In the genomic region with DNA sequence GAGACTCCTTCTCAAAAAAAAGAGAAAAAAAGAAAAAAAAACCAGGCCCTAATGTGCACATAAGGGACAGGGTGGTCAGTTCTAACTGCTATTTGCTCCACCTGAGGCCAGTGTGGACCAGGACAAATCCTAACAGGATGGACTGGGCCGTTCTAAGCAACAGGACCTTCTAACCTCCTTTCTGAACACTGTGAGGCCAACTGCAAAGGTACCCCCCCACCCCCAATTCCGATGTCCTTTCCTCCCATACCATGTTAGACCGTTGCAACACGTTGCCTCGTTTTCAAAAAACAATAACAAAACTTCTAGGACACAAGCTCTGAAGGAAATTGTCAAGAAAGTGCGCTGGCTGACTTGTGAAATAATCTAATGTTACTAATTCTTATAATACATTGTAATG, we compare ENCODE assay signal across 8 cellular contexts. TPM values are rescaled to one million over a fixed set of nuclear protein-coding genes. Genes with fewer than 3 reads are reported as not detected.
DNase-seq lines count a peak whose midpoint lies in the region; ATAC-seq and TF ChIP-seq lines count a peak whose summit lies in the region.

No MANE protein-coding gene starts in this region.

- 0 out of 2 replicates have a peak, but pooled peaks cover 3% of the 10 kb centered on the region for H3K9me3 ChIP-seq in SJSA1 (replicated peaks)
- no peaks in the 10 kb centered on the region for H3K9me3 ChIP-seq in fibroblast of lung (ENCODE audit: control insufficient read depth, insufficient read depth, low read depth, low read length)
- H3K9me3 ChIP-seq in sigmoid colon, result no peaks in the 10 kb centered on the region

- peaks cover 74% of the 10 kb centered on the region for H3K79me2 ChIP-seq in fibroblast of lung (ENCODE audit: control insufficient read depth, insufficient read depth, low read length)

- H3K4me3 ChIP-seq in GM12875 (ENCODE audit: low read depth, low read length), result peak overlapping the region; percentile 92
- H3K4me3 ChIP-seq in SJSA1, result peak overlapping the region; percentile 99
- H3K4me3 ChIP-seq in fibroblast of lung (replicated peaks in 1 of 4; ENCODE audit: control extremely low read depth in 1 of 4, insufficient read depth in 1 of 4, low read depth in 3 of 4, low read length in 4 of 4), result peak overlapping the region; percentile 85 to 94 (median 90)
- H3K4me3 ChIP-seq in sigmoid colon, result peak overlapping the region; percentile 57 to 95 (median 81)

- H2AFZ ChIP-seq in fibroblast of lung (ENCODE audit: low read length), result no peak overlapping the region

- H4K20me1 ChIP-seq in fibroblast of lung (ENCODE audit: control insufficient read depth, extremely low read depth, insufficient read depth, low read length), result no peaks in the 10 kb centered on the region

- 11 to 36% methylated on average over 6 of the region's 6 CpGs for WGBS in sigmoid colon, 2 donors

- no peaks in the 10 kb centered on the region for H3K27me3 ChIP-seq in SJSA1 (replicated peaks)
- H3K27me3 ChIP-seq in fibroblast of lung (ENCODE audit: control insufficient read depth, insufficient read depth, low read length), result no peaks in the 10 kb centered on the region
- no peaks in the 10 kb centered on the region for H3K27me3 ChIP-seq in sigmoid colon

- no peak for ATAC-seq in GM19328 (IDR thresholded peaks at IDR 0.05; ENCODE audit: unreplicated experiment)

- TF ChIP-seq POLR2A in sigmoid colon (IDR thresholded peaks at IDR 0.05), result no peak

- intact Hi-C loops in sigmoid colon (cut with DNase I), result loop anchor here (2.0 to 10.0 kb wide), 5 partner anchors 51 to 321 kb away; a partner anchor contains a TSS

- H3K36me3 ChIP-seq in SJSA1, result peaks cover 70% of the 10 kb centered on the region
- peaks cover 14% of the 10 kb centered on the region for H3K36me3 ChIP-seq in fibroblast of lung (ENCODE audit: control insufficient read depth, insufficient read depth, low read length)
- peaks cover 12 to 30% (median 21%) of the 10 kb centered on the region in 4 donors for H3K36me3 ChIP-seq in sigmoid colon

- H3K27ac ChIP-seq in SJSA1 (no peak overlapping the region; the same call in 1 of the 2 replicates), fibroblast of lung (ENCODE audit: insufficient read depth, low read length) (peak overlapping the region; percentile 50), sigmoid colon (peak overlapping the region; percentile 90 to 99 (median 94))

- peak overlapping the region; percentile 85 for H3K9ac ChIP-seq in fibroblast of lung (ENCODE audit: insufficient read depth, low read length)

- H3K4me1 ChIP-seq in SJSA1 (replicated peaks) (peaks cover 23% of the 10 kb centered on the region), fibroblast of lung (ENCODE audit: control insufficient read depth, extremely low read depth, insufficient read depth, low read length) (no peaks in the 10 kb centered on the region), sigmoid colon (peaks cover 0 to 53% (median 47%) of the 10 kb centered on the region in 4 donors)

- TF ChIP-seq EP300 in sigmoid colon (IDR thresholded peaks at IDR 0.05), result no peak

- DNase-seq in SJSA1 (ENCODE audit: low read depth in 1 of 2, low spot score in 2 of 2), result peak in 1 of 2 experiments; percentile 5
- peak in 1 of 2 donors; percentile 37 for DNase-seq in fibroblast of lung (ENCODE audit: low read depth in 2 of 2)
- DNase-seq in sigmoid colon, result no peak
- no peak for DNase-seq in NCI-H146 (lab: John Stamatoyannopoulos, UW)
- DNase-seq in NCI-H1105 (lab: John Stamatoyannopoulos, UW), result no peak
- no peak for DNase-seq in NCI-H2081 (lab: John Stamatoyannopoulos, UW)

- H3K4me2 ChIP-seq in fibroblast of lung (ENCODE audit: extremely low read depth, insufficient read depth, low read length), result peak overlapping the region; percentile 97

- TF ChIP-seq CTCF in GM12875 (IDR thresholded peaks at IDR 0.05; ENCODE audit: borderline replicate concordance, insufficient read depth, low read depth, low read length) (no peak), fibroblast of lung (conservative IDR thresholded peaks at IDR 0.05 in 1 of 2, IDR thresholded peaks at IDR 0.05 in 1 of 2; ENCODE audit: low read depth in 1 of 2, low read length in 2 of 2) (no peak), sigmoid colon (IDR thresholded peaks at IDR 0.05) (no peak)

RNA-seq across cellular contexts. Expression of a gene that starts 1.2 kb away (rescaled TPM):
- 50.3 and 54.9 TPM in 2 replicates for total RNA-seq in SJSA1 (2014; rRNA removed; shearing (Covaris generic))
- total RNA-seq in fibroblast of lung (40.6 and 47.7 TPM in 2 replicates), sigmoid colon (10 to 100 TPM; 28.9 to 44.7 (median 38.4) TPM)
- polyA plus RNA-seq in fibroblast of lung (19.3 and 27.7 TPM in 2 replicates), sigmoid colon (100 to 1,000 TPM in 2 of 3 donors, 10 to 100 TPM in 1; 69.3 to 112 (median 109) TPM)
- polyA plus RNA-seq in fibroblast of lung (2012), result 40.2 and 56.7 TPM in 2 replicates
- polyA minus RNA-seq in fibroblast of lung (ENCODE audit: low replicate concordance), result 77.1 and 106 TPM in 2 replicates

RNA-seq across cellular contexts. Expression of a gene that starts 1.7 kb away (rescaled TPM):
- 80.9 and 105 TPM in 2 replicates for total RNA-seq in SJSA1 (2014; rRNA removed; shearing (Covaris generic))
- total RNA-seq in fibroblast of lung, result 30.0 and 45.1 TPM in 2 replicates
- 76.2 and 95.6 TPM in 2 replicates for polyA plus RNA-seq in fibroblast of lung
- 58.8 and 74.8 TPM in 2 replicates for polyA plus RNA-seq in fibroblast of lung (2012)
- 78.7 and 129 TPM in 2 replicates for polyA minus RNA-seq in fibroblast of lung (ENCODE audit: low replicate concordance)
- 10 to 100 TPM; 35.2 to 69.8 (median 45.2) TPM for total RNA-seq in sigmoid colon
- 10 to 100 TPM; 27.6 to 70.7 (median 29.4) TPM for polyA plus RNA-seq in sigmoid colon

RNA-seq across cellular contexts. Expression of a gene that starts 50.9 kb away (rescaled TPM):
- 115 and 177 TPM in 2 replicates for total RNA-seq in SJSA1 (2014; rRNA removed; shearing (Covaris generic))
- total RNA-seq in fibroblast of lung (15.2 and 25.3 TPM in 2 replicates), sigmoid colon (10 to 100 TPM in 2 of 4 donors, 1 to 10 TPM in 2; 7.4 to 13.8 (median 10.8) TPM)
- polyA plus RNA-seq in fibroblast of lung (19.0 and 48.3 TPM in 2 replicates), sigmoid colon (10 to 100 TPM; 18.6 to 53.0 (median 23.8) TPM)
- polyA plus RNA-seq in fibroblast of lung (2012), result 25.1 and 68.7 TPM in 2 replicates
- 14.9 and 77.8 TPM in 2 replicates for polyA minus RNA-seq in fibroblast of lung (ENCODE audit: low replicate concordance)
